Comparison of ENCODE assay signal across 1 cellular context in genomic region chr6:41027799-41028617, GRCh38.
TF ChIP-seq lines count a peak whose summit lies in the region.

No MANE protein-coding gene starts in this region.

TF ChIP-seq in HepG2, 621 proteins besides CTCF, POLR2A, EP300 and RAD21 (continued from another document and continues in another):
- TF ChIP-seq THRA (CRISPR knock-in tag; IDR thresholded peaks at IDR 0.05; ENCODE audit: borderline replicate concordance) (peak; percentile 82), ZNF780A (CRISPR knock-in tag; IDR thresholded peaks at IDR 0.05) (no peak), ZNF160 (CRISPR knock-in tag; IDR thresholded peaks at IDR 0.05) (no peak), FOXC1 (CRISPR knock-in tag; IDR thresholded peaks at IDR 0.05; ENCODE audit: borderline replicate concordance) (peak; percentile 67; the same call in 1 of the 2 replicates), ZSCAN29 (CRISPR knock-in tag; conservative IDR thresholded peaks at IDR 0.05) (0 out of 2 replicates have a peak, but pooled peaks have one; percentile 47), NFIC (IDR thresholded peaks at IDR 0.05; ENCODE audit: low read length) (no peak), ZNF383 (CRISPR knock-in tag; IDR thresholded peaks at IDR 0.05; ENCODE audit: borderline replicate concordance) (no peak; the same call in 1 of the 2 replicates), SIX1 (CRISPR knock-in tag; IDR thresholded peaks at IDR 0.05; ENCODE audit: borderline replicate concordance) (0 out of 2 replicates have a peak, but pooled peaks have one; percentile 14), ZNF354B (CRISPR knock-in tag; IDR thresholded peaks at IDR 0.05) (no peak; the same call in 1 of the 2 replicates), BCL3 (CRISPR knock-in tag; IDR thresholded peaks at IDR 0.05) (peak; percentile 87), ZNF367 (CRISPR knock-in tag; IDR thresholded peaks at IDR 0.05; ENCODE audit: borderline replicate concordance) (no peak; the same call in 1 of the 2 replicates), ZNF274 (CRISPR knock-in tag; IDR thresholded peaks at IDR 0.05) (peak; percentile 73), ONECUT2 (CRISPR knock-in tag; IDR thresholded peaks at IDR 0.05) (0 out of 2 replicates have a peak, but pooled peaks have one; percentile 47), ZFP82 (CRISPR knock-in tag; IDR thresholded peaks at IDR 0.05; ENCODE audit: borderline replicate concordance) (no peak), PRPF4 (IDR thresholded peaks at IDR 0.05; ENCODE audit: low read depth, low read length, poor library complexity, severe bottlenecking) (no peak), MXD1 (CRISPR knock-in tag; IDR thresholded peaks at IDR 0.05) (peak; percentile 65), ATF7 (IDR thresholded peaks at IDR 0.05) (no peak), ATF7 (CRISPR knock-in tag; IDR thresholded peaks at IDR 0.05) (peak; percentile 47; the same call in 1 of the 2 replicates), ZNF749 (CRISPR knock-in tag; IDR thresholded peaks at IDR 0.05; ENCODE audit: borderline replicate concordance) (0 out of 2 replicates have a peak, but pooled peaks have one; percentile 47), ZXDC (CRISPR knock-in tag; IDR thresholded peaks at IDR 0.05) (no peak), ZNF564 (CRISPR knock-in tag; IDR thresholded peaks at IDR 0.05) (no peak), ZNF737 (CRISPR knock-in tag; IDR thresholded peaks at IDR 0.05; ENCODE audit: borderline replicate concordance) (no peak), TBX2 (CRISPR knock-in tag; IDR thresholded peaks at IDR 0.05; ENCODE audit: borderline replicate concordance) (no peak; the same call in 1 of the 2 replicates), IRF1 (CRISPR knock-in tag; IDR thresholded peaks at IDR 0.05; ENCODE audit: low read depth) (no peak), JDP2 (CRISPR knock-in tag; IDR thresholded peaks at IDR 0.05; ENCODE audit: borderline replicate concordance) (no peak), DDIT3 (CRISPR knock-in tag; IDR thresholded peaks at IDR 0.05) (no peak), MYNN (CRISPR knock-in tag; IDR thresholded peaks at IDR 0.05; ENCODE audit: low read depth) (no peak), ZNF75D (CRISPR knock-in tag; IDR thresholded peaks at IDR 0.05; ENCODE audit: borderline replicate concordance) (no peak), ZFY (CRISPR knock-in tag; IDR thresholded peaks at IDR 0.05) (peak; percentile 66), TARDBP (CRISPR knock-in tag; IDR thresholded peaks at IDR 0.05) (peak; percentile 42; the same call in 1 of the 2 replicates), ZNF746 (CRISPR knock-in tag; IDR thresholded peaks at IDR 0.05) (no peak), MYPOP (CRISPR knock-in tag; IDR thresholded peaks at IDR 0.05) (no peak; the same call in 1 of the 2 replicates), FOSL1 (CRISPR knock-in tag; IDR thresholded peaks at IDR 0.05; ENCODE audit: borderline replicate concordance) (0 out of 2 replicates have a peak, but pooled peaks have one; percentile 16), CCDC6 (CRISPR knock-in tag; IDR thresholded peaks at IDR 0.05) (no peak), ZEB1 (IDR thresholded peaks at IDR 0.05; ENCODE audit: insufficient replicate concordance, low read depth) (no peak), AGO2 (optimal IDR thresholded peaks at IDR 0.05; ENCODE audit: low read depth, low read length) (peak; percentile 70), ZNF501 (CRISPR knock-in tag; IDR thresholded peaks at IDR 0.05) (peak; percentile 98), ZBTB14 (CRISPR knock-in tag; IDR thresholded peaks at IDR 0.05) (peak; percentile 61), ZNF543 (CRISPR knock-in tag; IDR thresholded peaks at IDR 0.05) (peak; percentile 80; the same call in 1 of the 2 replicates), FOXP1 (IDR thresholded peaks at IDR 0.05) (no peak), FOXP1 (CRISPR knock-in tag; IDR thresholded peaks at IDR 0.05) (no peak), ZNF44 (CRISPR knock-in tag; IDR thresholded peaks at IDR 0.05) (no peak), MTERF4 (CRISPR knock-in tag; IDR thresholded peaks at IDR 0.05) (no peak), FLYWCH1 (CRISPR knock-in tag; IDR thresholded peaks at IDR 0.05) (no peak), FOXA1 (IDR thresholded peaks at IDR 0.05) (no peak), FOXA1 (CRISPR knock-in tag; IDR thresholded peaks at IDR 0.05) (0 out of 2 replicates have a peak, but pooled peaks have one; percentile 33), MAF1 (CRISPR knock-in tag; IDR thresholded peaks at IDR 0.05; ENCODE audit: borderline replicate concordance) (no peak; the same call in 1 of the 2 replicates), CAMTA2 (CRISPR knock-in tag; IDR thresholded peaks at IDR 0.05; ENCODE audit: borderline replicate concordance) (peak; percentile 89; the same call in 1 of the 2 replicates), KLF15 (CRISPR knock-in tag; IDR thresholded peaks at IDR 0.05; ENCODE audit: borderline replicate concordance) (no peak), ZNF350 (CRISPR knock-in tag; IDR thresholded peaks at IDR 0.05; ENCODE audit: borderline replicate concordance, low read depth) (peak; percentile 44; the same call in 1 of the 2 replicates), ZNF747 (CRISPR knock-in tag; IDR thresholded peaks at IDR 0.05; ENCODE audit: borderline replicate concordance) (no peak), ZNF33B (CRISPR knock-in tag; IDR thresholded peaks at IDR 0.05) (peak; percentile 77; the same call in 1 of the 2 replicates), ZNF678 (CRISPR knock-in tag; IDR thresholded peaks at IDR 0.05) (0 out of 2 replicates have a peak, but pooled peaks have one; percentile 52), BHLHE40 (IDR thresholded peaks at IDR 0.05; ENCODE audit: low read length) (no peak), HOXA9 (CRISPR knock-in tag; IDR thresholded peaks at IDR 0.05; ENCODE audit: borderline replicate concordance) (no peak), YEATS2 (CRISPR knock-in tag; IDR thresholded peaks at IDR 0.05; ENCODE audit: borderline replicate concordance) (no peak), ZNF280B (CRISPR knock-in tag; IDR thresholded peaks at IDR 0.05; ENCODE audit: borderline replicate concordance) (no peak), ARID3A (IDR thresholded peaks at IDR 0.05; ENCODE audit: low read depth, low read length) (no peak), ZKSCAN1 (IDR thresholded peaks at IDR 0.05; ENCODE audit: low read length) (no peak), ZNF430 (CRISPR knock-in tag; IDR thresholded peaks at IDR 0.05) (no peak)
